8 cellular contexts compared by ENCODE assay signal in genomic region chr10:22927661-22928403, GRCh38. TPM values are rescaled to one million over a fixed set of nuclear protein-coding genes. Genes with fewer than 3 reads are reported as not detected.
A peak's percentile ranks its signal among the peaks of the same experiment; 100 is the strongest.
DNase-seq lines count a peak whose midpoint lies in the region; ATAC-seq, FAIRE-seq and TF ChIP-seq lines count a peak whose summit lies in the region.

A gene with protein sequence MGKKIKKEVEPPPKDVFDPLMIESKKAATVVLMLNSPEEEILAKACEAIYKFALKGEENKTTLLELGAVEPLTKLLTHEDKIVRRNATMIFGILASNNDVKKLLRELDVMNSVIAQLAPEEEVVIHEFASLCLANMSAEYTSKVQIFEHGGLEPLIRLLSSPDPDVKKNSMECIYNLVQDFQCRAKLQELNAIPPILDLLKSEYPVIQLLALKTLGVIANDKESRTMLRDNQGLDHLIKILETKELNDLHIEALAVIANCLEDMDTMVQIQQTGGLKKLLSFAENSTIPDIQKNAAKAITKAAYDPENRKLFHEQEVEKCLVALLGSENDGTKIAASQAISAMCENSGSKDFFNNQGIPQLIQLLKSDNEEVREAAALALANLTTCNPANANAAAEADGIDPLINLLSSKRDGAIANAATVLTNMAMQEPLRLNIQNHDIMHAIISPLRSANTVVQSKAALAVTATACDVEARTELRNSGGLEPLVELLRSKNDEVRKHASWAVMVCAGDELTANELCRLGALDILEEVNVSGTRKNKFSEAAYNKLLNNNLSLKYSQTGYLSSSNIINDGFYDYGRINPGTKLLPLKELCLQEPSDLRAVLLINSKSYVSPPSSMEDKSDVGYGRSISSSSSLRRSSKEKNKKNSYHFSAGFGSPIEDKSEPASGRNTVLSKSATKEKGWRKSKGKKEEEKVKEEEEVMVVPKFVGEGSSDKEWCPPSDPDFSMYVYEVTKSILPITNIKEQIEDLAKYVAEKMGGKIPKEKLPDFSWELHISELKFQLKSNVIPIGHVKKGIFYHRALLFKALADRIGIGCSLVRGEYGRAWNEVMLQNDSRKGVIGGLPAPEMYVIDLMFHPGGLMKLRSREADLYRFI (plus strand): TSS chr10:22928053. CDS start chr10:22931997, 3,944 bp downstream.

- FAIRE-seq in GM12878 (lab: Jason Lieb, UNC): no peak

- no peaks in the 10 kb centered on the region for H3K79me2 ChIP-seq in GM12878 (ENCODE audit: control insufficient read depth, insufficient read depth, low read length)

- intact Hi-C loops in GM12878 (cut with micrococcal nuclease; ENCODE audit: unreplicated experiment): no loop called here

- DNase-seq in 8988T: peak; percentile 17
- DNase-seq in T-helper 2 cell: peak; percentile 23 to 66 (median 56)
- DNase-seq in GM12878 (ENCODE audit: low read depth, low spot score): no peak
- no peak for DNase-seq in KBM-7

- H4K20me1 ChIP-seq in GM12878 (ENCODE audit: control insufficient read depth, insufficient read depth): no peaks in the 10 kb centered on the region

- no peak for TF ChIP-seq RAD21 in GM12878 (IDR thresholded peaks at IDR 0.05; ENCODE audit: insufficient read depth, low read depth, low read length)

- H3K27me3 ChIP-seq in GM12878 (replicated peaks in 1 of 2; ENCODE audit: control insufficient read depth in 2 of 2, insufficient read depth in 2 of 2, low read length in 1 of 2) (peaks cover 1 to 3% of the 10 kb centered on the region in 2 experiments; a peak in 2 of 4 replicates), iPS-20b (ENCODE audit: insufficient read depth, low read length) (peaks cover 31% of the 10 kb centered on the region), skeletal muscle tissue (ENCODE audit: control insufficient read depth in 3 of 3, insufficient read depth in 3 of 3, low read length in 3 of 3) (peaks cover 7 to 20% (median 10%) of the 10 kb centered on the region in 3 donors)

- POLR2A ChIA-PET in GM12878 (lab: Charles Lee): no interaction called here

- H3K9me3 ChIP-seq in GM12878 (replicated peaks; ENCODE audit: control insufficient read depth, insufficient read depth, low read length): no peaks in the 10 kb centered on the region; the same call in 2 of the 3 replicates
- no peaks in the 10 kb centered on the region for H3K9me3 ChIP-seq in iPS-20b (ENCODE audit: insufficient read depth, low read depth, low read length)
- no peaks in the 10 kb centered on the region for H3K9me3 ChIP-seq in skeletal muscle tissue (ENCODE audit: control insufficient read depth in 3 of 3, low read length in 3 of 3)

- TF ChIP-seq EP300 in GM12878 (IDR thresholded peaks at IDR 0.05; ENCODE audit: borderline replicate concordance in 1 of 2, control insufficient read depth in 1 of 2, low read depth in 2 of 2, low read length in 2 of 2): no peak

- H3K27ac ChIP-seq in GM12878 (ENCODE audit: control insufficient read depth, insufficient read depth) (no peak within 1 kb of the TSS), iPS-20b (ENCODE audit: low read length) (no peak within 1 kb of the TSS), skeletal muscle tissue (ENCODE audit: low read depth, low read length) (no peak within 1 kb of the TSS)

- no TSS peak for BruUV-seq in GM12878 (replicated peaks; lab: Mats Ljungman, UMichigan)

- CTCF ChIA-PET in GM12878 (lab: Yijun Ruan, JAX): no interaction called here

- WGBS in GM12878 (ENCODE audit: insufficient coverage, insufficient replicate concordance, low lambda C conversion rate, missing lambda C conversion rate): 16% methylated on average over 41 of the region's 41 CpGs

- H3K4me1 ChIP-seq in GM12878 (ENCODE audit: control insufficient read depth, insufficient read depth, low read length) (no peaks in the 10 kb centered on the region), iPS-20b (ENCODE audit: insufficient read depth, low read length) (peaks cover 3% of the 10 kb centered on the region; the same call in 1 of the 2 replicates), skeletal muscle tissue (ENCODE audit: control insufficient read depth in 3 of 3, insufficient read depth in 3 of 3, low read length in 3 of 3) (peaks cover 0 to 9% (median 7%) of the 10 kb centered on the region in 3 donors)

- H3K4me2 ChIP-seq in GM12878 (ENCODE audit: control insufficient read depth, insufficient read depth): peak within 1 kb of the TSS; percentile 52

- in situ Hi-C loops in GM12878 (cut with MboI) (no loop called here), KBM-7 (cut with MboI; ENCODE audit: low pct_unique_long_range_greater_than_20kb, low sequenced_read_pairs) (no loop called here)

- ATAC-seq in GM19025 (IDR thresholded peaks at IDR 0.05; ENCODE audit: low read depth, unreplicated experiment) (peak; percentile 76), HG03439 (IDR thresholded peaks at IDR 0.05; ENCODE audit: unreplicated experiment) (peak; percentile 77), GM12878 (peak; percentile 76)

- RAD21 ChIA-PET in GM12878 (lab: Charles Lee; ENCODE audit: unreplicated experiment): no interaction called here

- H3K9ac ChIP-seq in GM12878 (ENCODE audit: control insufficient read depth, insufficient read depth, low read length) (no peak within 1 kb of the TSS), iPS-20b (ENCODE audit: low read depth, low read length) (peak within 1 kb of the TSS; percentile 76; the same call in 1 of the 2 replicates), skeletal muscle tissue (ENCODE audit: low read depth in 1 of 3, low read length in 3 of 3) (peak within 1 kb of the TSS in 1 of 3 donors; percentile 10)

- peak within 1 kb of the TSS; percentile 45 for H2AFZ ChIP-seq in GM12878 (ENCODE audit: control insufficient read depth, low read depth, low read length)

- SMC1A ChIA-PET in GM12878 (lab: Charles Lee; ENCODE audit: uncharacterized antibody, unreplicated experiment): interaction anchor here (1.1 kb wide), 1 partner anchor 17 kb away, joined by 3 read pairs; no protein-coding TSS in a partner anchor

- no peak for TF ChIP-seq POLR2A in GM12878 (IDR thresholded peaks at IDR 0.05; ENCODE audit: low read depth, low read length)

- TF ChIP-seq CTCF in GM12878 (IDR thresholded peaks at IDR 0.05 in 2 of 3, conservative IDR thresholded peaks at IDR 0.05 in 1 of 3; ENCODE audit: control insufficient read depth in 2 of 3, extremely low read depth in 1 of 3, insufficient read depth in 1 of 3, low read depth in 3 of 3, low read length in 3 of 3): no peak

- H3K4me3 ChIP-seq in GM12878 (peak within 1 kb of the TSS; percentile 34; the same call in 1 of the 2 replicates), iPS-20b (ENCODE audit: low read length) (peak within 1 kb of the TSS; percentile 79), skeletal muscle tissue (ENCODE audit: low read length in 3 of 3) (peak within 1 kb of the TSS; percentile 46 to 50 (median 49))

- H3K36me3 ChIP-seq in GM12878 (ENCODE audit: control insufficient read depth in 2 of 2, insufficient read depth in 2 of 2, low read length in 1 of 2): no peaks in the 10 kb centered on the region
- H3K36me3 ChIP-seq in iPS-20b (ENCODE audit: insufficient read depth, low read depth, low read length): no peaks in the 10 kb centered on the region
- no peaks in the 10 kb centered on the region for H3K36me3 ChIP-seq in skeletal muscle tissue (ENCODE audit: control insufficient read depth in 3 of 3, insufficient read depth in 3 of 3, low read length in 3 of 3)

TF ChIP-seq in GM12878, 131 proteins besides CTCF, POLR2A, EP300 and RAD21 (continues in another document):
- TF ChIP-seq NFXL1 (IDR thresholded peaks at IDR 0.05; ENCODE audit: borderline replicate concordance) (no peak), FOXK2 (IDR thresholded peaks at IDR 0.05) (no peak), CBFB (IDR thresholded peaks at IDR 0.05; ENCODE audit: low read depth) (no peak), ETV6 (conservative IDR thresholded peaks at IDR 0.05 in 1 of 2, IDR thresholded peaks at IDR 0.05 in 1 of 2; ENCODE audit: borderline replicate concordance in 1 of 2, low read depth in 1 of 2) (no peak), E2F8 (IDR thresholded peaks at IDR 0.05; ENCODE audit: low read depth, partially characterized antibody) (no peak), NFYA (IDR thresholded peaks at IDR 0.05; ENCODE audit: borderline replicate concordance, low read depth, low read length) (no peak)

RNA-seq across cellular contexts. Expression of the gene that starts here (rescaled TPM):
- not detected in 2 replicates for total RNA-seq in GM12878 (2013; cell fraction: nucleolus; rRNA removed)
- total RNA-seq in GM12878 (2014; rRNA removed) (0.06 TPM in 1 of 2 replicates, not detected in the other), GM12878 (2014; rRNA removed; fragmentation: Illumina TruSeq; extraction: Trizol) (not detected in 2 replicates), GM12878 (2021) (not detected in 2 replicates), skeletal muscle tissue (not detected)
- polyA plus RNA-seq in GM12878 (2011; ENCODE audit: low read depth): not detected
- polyA plus RNA-seq in GM12878 (2011; rRNA removed) (not detected in 2 replicates), GM12878 (2014; fragmentation: Illumina TruSeq; extraction: Trizol) (0.01 TPM in 1 of 2 replicates, not detected in the other), GM12878 (2014; fragmentation: Nextera tagmentation; extraction: Ambion mirVana) (not detected), GM12878 (2014; rRNA removed) (not detected in 2 replicates), GM12878 (2016; fragmentation: Nextera tagmentation; extraction: Ambion mirVana) (not detected)
- not detected in 2 replicates for polyA plus RNA-seq in GM12878 (2011; cell fraction: cytosol; rRNA removed)
- not detected in 2 replicates for polyA plus RNA-seq in GM12878 (2011; cell fraction: nucleus; rRNA removed)
- not detected in 2 replicates for polyA plus RNA-seq in GM12878 (2012)
- polyA minus RNA-seq in GM12878 (2011; rRNA and poly(A)+ RNA removed): not detected in 2 replicates
- not detected in 2 replicates for polyA minus RNA-seq in GM12878 (2011; cell fraction: cytosol; rRNA and poly(A)+ RNA removed)
- not detected in 2 replicates for polyA minus RNA-seq in GM12878 (2011; cell fraction: nucleus; rRNA and poly(A)+ RNA removed)

Comparison
In these comparisons a context has a peak if more than half of its experiments do, and no peak if none do; other contexts are left out.
1. Peak in ATAC-seq, H3K4me3 ChIP-seq and H3K4me2 ChIP-seq in GM12878; RNA of the gene not detected or under 1 TPM.
2. DNase-seq: peak in 8988T (single experiment) and T-helper 2 cell (5 of 5); none in GM12878 (single experiment) and KBM-7 (single experiment).
3. Peak in every context shown above with its lines, with median percentiles within 50 percentile points of each other: ATAC-seq and H3K4me3 ChIP-seq.